Comparison of ENCODE assay signal across 8 cellular contexts in genomic region chr2:226031078-226031937, GRCh38.
A peak's percentile ranks its signal among the peaks of the same experiment; 100 is the strongest.
DNase-seq lines count a peak whose midpoint lies in the region; ATAC-seq and TF ChIP-seq lines count a peak whose summit lies in the region.

No MANE protein-coding gene starts in this region.

- peak; percentile 59 for DNase-seq in Calu3
- DNase-seq in NCI-H460 (ENCODE audit: extremely low read depth, low read depth) = peak; percentile 35
- peak; percentile 88 for DNase-seq in Right ventricle myocardium inferior (ENCODE audit: missing footprints)
- DNase-seq in occipital lobe (lab: John Stamatoyannopoulos, UW) = peak; percentile 45
- peak; percentile 69 for DNase-seq in ureter (ENCODE audit: low spot score)

- TF ChIP-seq CTCF in Calu3 (IDR thresholded peaks at IDR 0.05; ENCODE audit: unreplicated experiment) = no peak

- intact Hi-C loops in Calu3 (cut with micrococcal nuclease; ENCODE audit: unreplicated experiment) = no loop called here
- intact Hi-C loops in Right ventricle myocardium inferior (cut with DNase I) = loop anchor here (5.0 kb wide), 1 partner anchor 771 kb away; no protein-coding TSS in a partner anchor

- H3K9me3 Mint-ChIP-seq in Calu3 (ENCODE audit: low read depth, unreplicated experiment) = peaks cover 3% of the 10 kb centered on the region
- no peaks in the 10 kb centered on the region for H3K9me3 Mint-ChIP-seq in activated naive CD8-positive, alpha-beta T cell (ENCODE audit: low read depth)

- no TSS peak for BruUV-seq in Calu3 (replicated peaks; lab: Mats Ljungman, UMichigan)

- no peaks in the 10 kb centered on the region for H3K27me3 Mint-ChIP-seq in Calu3 (ENCODE audit: unreplicated experiment)
- H3K27me3 Mint-ChIP-seq in activated naive CD8-positive, alpha-beta T cell = peaks cover 35% of the 10 kb centered on the region

- peaks cover 28% of the 10 kb centered on the region for H3K4me1 Mint-ChIP-seq in Calu3 (ENCODE audit: low read depth, unreplicated experiment)
- H3K4me1 Mint-ChIP-seq in activated naive CD8-positive, alpha-beta T cell (ENCODE audit: low read depth) = peaks cover 21% of the 10 kb centered on the region

- H3K4me3 Mint-ChIP-seq in Calu3 (ENCODE audit: low read depth, unreplicated experiment) = peak overlapping the region; percentile 71
- H3K4me3 Mint-ChIP-seq in activated naive CD8-positive, alpha-beta T cell = peak overlapping the region; percentile 80

- H3K27ac Mint-ChIP-seq in Calu3 (ENCODE audit: unreplicated experiment) = no peak overlapping the region
- H3K27ac Mint-ChIP-seq in activated naive CD8-positive, alpha-beta T cell = peak overlapping the region; percentile 79

- ATAC-seq in HG02610 (IDR thresholded peaks at IDR 0.05; ENCODE audit: unreplicated experiment) (peak; percentile 39), Right ventricle myocardium inferior (peak; percentile 95), GM19455 (IDR thresholded peaks at IDR 0.05; ENCODE audit: unreplicated experiment) (no peak)

- CTCF ChIA-PET in Calu3 (lab: Charles Lee) = interaction anchor here (0.9 to 1.5 kb wide), 2 partner anchors 83 to 642 kb away, joined by 3 to 6 read pairs; no protein-coding TSS in a partner anchor

- peaks cover 9% of the 10 kb centered on the region for H3K36me3 Mint-ChIP-seq in Calu3 (ENCODE audit: insufficient read depth, unreplicated experiment)
- no peaks in the 10 kb centered on the region for H3K36me3 Mint-ChIP-seq in activated naive CD8-positive, alpha-beta T cell

Comparison
In these comparisons a context has a peak if more than half of its experiments do, and no peak if none do; other contexts are left out.
1. DNase-seq: peak in every context shown above with its lines; median percentile 88 in Right ventricle myocardium inferior; 69 in ureter; 59 in Calu3; 45 in occipital lobe; 35 in NCI-H460.